In genomic region chr3:69079269-69080159, GRCh38 we compare ENCODE assay signal across 8 cellular contexts. TPM values are rescaled to one million over a fixed set of nuclear protein-coding genes. Genes with fewer than 3 reads are reported as not detected.
DNase-seq lines count a peak whose midpoint lies in the region; ATAC-seq and TF ChIP-seq lines count a peak whose summit lies in the region.

No MANE protein-coding gene starts in this region.

- H3K27me3 Mint-ChIP-seq in CD4-positive, CD25-positive, alpha-beta regulatory T cell = no peaks in the 10 kb centered on the region

- H3K4me1 ChIP-seq in CD4-positive, CD25-positive, alpha-beta regulatory T cell (ENCODE audit: control insufficient read depth, insufficient read depth, low read length, poor library complexity, severe bottlenecking) = peaks cover 74% of the 10 kb centered on the region
- peaks cover 35% of the 10 kb centered on the region for H3K4me1 ChIP-seq in effector memory CD4-positive, alpha-beta T cell (ENCODE audit: control insufficient read depth, insufficient read depth, low read length, poor library complexity, severe bottlenecking)
- peaks cover 60% of the 10 kb centered on the region for H3K4me1 ChIP-seq in mononuclear cell (ENCODE audit: insufficient read depth, low read length)

- DNase-seq in CD4-positive, CD25-positive, alpha-beta regulatory T cell = no peak
- peak; percentile 14 for DNase-seq in RWPE1 (ENCODE audit: low spot score)
- DNase-seq in effector memory CD4-positive, alpha-beta T cell = no peak
- no peak for DNase-seq in NCI-H2171 (lab: John Stamatoyannopoulos, UW)
- no peak for DNase-seq in middle frontal gyrus (ENCODE audit: extremely low spot score, low spot score)

- H3K36me3 ChIP-seq in CD4-positive, CD25-positive, alpha-beta regulatory T cell (ENCODE audit: control insufficient read depth, insufficient read depth, low read length) = peaks cover 14% of the 10 kb centered on the region
- peaks cover 7% of the 10 kb centered on the region for H3K36me3 ChIP-seq in effector memory CD4-positive, alpha-beta T cell (ENCODE audit: control insufficient read depth, insufficient read depth, low read length)

- no peak for ATAC-seq in CD4-positive, CD25-positive, alpha-beta regulatory T cell (ENCODE audit: low read depth in 2 of 2)
- ATAC-seq in GM21423 (IDR thresholded peaks at IDR 0.05; ENCODE audit: unreplicated experiment) (peak; percentile 9), HG03097 (IDR thresholded peaks at IDR 0.05; ENCODE audit: low FRiP score, unreplicated experiment) (no peak)

- peaks cover 3% of the 10 kb centered on the region for H3K36me3 Mint-ChIP-seq in CD4-positive, CD25-positive, alpha-beta regulatory T cell

- no peaks in the 10 kb centered on the region for H3K9me3 Mint-ChIP-seq in CD4-positive, CD25-positive, alpha-beta regulatory T cell

- no peak for TF ChIP-seq CTCF in RWPE1 (conservative IDR thresholded peaks at IDR 0.05; ENCODE audit: low read depth)

- H3K4me1 Mint-ChIP-seq in CD4-positive, CD25-positive, alpha-beta regulatory T cell = peaks cover 42 to 75% (median 54%) of the 10 kb centered on the region in 4 donors

- peak overlapping the region; percentile 99 for H3K4me3 ChIP-seq in CD4-positive, CD25-positive, alpha-beta regulatory T cell (ENCODE audit: low read depth, low read length)
- peak overlapping the region; percentile 93 for H3K4me3 ChIP-seq in effector memory CD4-positive, alpha-beta T cell (ENCODE audit: insufficient read depth, low read depth, low read length, poor library complexity, severe bottlenecking)
- H3K4me3 ChIP-seq in mononuclear cell (ENCODE audit: low read length) = peak overlapping the region; percentile 82

- H3K27ac Mint-ChIP-seq in CD4-positive, CD25-positive, alpha-beta regulatory T cell = peak overlapping the region; percentile 69 to 93 (median 93)

- POLR2A ChIA-PET in RWPE1 (lab: Yijun Ruan, JAX; ENCODE audit: low non-redundant PET) = no interaction called here

- peak overlapping the region; percentile 92 for H3K27ac ChIP-seq in CD4-positive, CD25-positive, alpha-beta regulatory T cell (ENCODE audit: insufficient read depth, low read length, poor library complexity, severe bottlenecking)
- peak overlapping the region; percentile 81 for H3K27ac ChIP-seq in RWPE1
- peak overlapping the region; percentile 76 for H3K27ac ChIP-seq in effector memory CD4-positive, alpha-beta T cell (ENCODE audit: insufficient read depth, low read length, poor library complexity, severe bottlenecking)

- CTCF ChIA-PET in RWPE1 (lab: Yijun Ruan, JAX) = no interaction called here

- no peaks in the 10 kb centered on the region for H3K9me3 ChIP-seq in CD4-positive, CD25-positive, alpha-beta regulatory T cell (ENCODE audit: control insufficient read depth in 2 of 2, low read length in 2 of 2)
- H3K9me3 ChIP-seq in effector memory CD4-positive, alpha-beta T cell (ENCODE audit: control insufficient read depth, low read length) = no peaks in the 10 kb centered on the region
- H3K9me3 ChIP-seq in mononuclear cell (ENCODE audit: low read depth, low read length) = no peaks in the 10 kb centered on the region

- no peaks in the 10 kb centered on the region for H3K27me3 ChIP-seq in CD4-positive, CD25-positive, alpha-beta regulatory T cell (ENCODE audit: control insufficient read depth, insufficient read depth, low read length)
- no peaks in the 10 kb centered on the region for H3K27me3 ChIP-seq in effector memory CD4-positive, alpha-beta T cell (replicated peaks; ENCODE audit: control insufficient read depth, insufficient read depth, low read length, poor library complexity, severe bottlenecking)
- H3K27me3 ChIP-seq in mononuclear cell (ENCODE audit: insufficient read depth, low read length) = no peaks in the 10 kb centered on the region

- peak overlapping the region; percentile 88 to 93 (median 92) for H3K4me3 Mint-ChIP-seq in CD4-positive, CD25-positive, alpha-beta regulatory T cell

RNA-seq across cellular contexts. Expression of gene UBA3, which starts 0.7 kb away (rescaled TPM):
- 62.9 TPM for total RNA-seq in CD4-positive, CD25-positive, alpha-beta regulatory T cell
- polyA plus RNA-seq in CD4-positive, CD25-positive, alpha-beta regulatory T cell = 10 to 100 TPM; 51.9 to 75.5 (median 61.6) TPM
- total RNA-seq in mononuclear cell = 48.8 TPM

RNA-seq across cellular contexts. Expression of gene ARL6IP5, which starts 5.2 kb away (rescaled TPM):
- total RNA-seq in CD4-positive, CD25-positive, alpha-beta regulatory T cell = 117 TPM
- polyA plus RNA-seq in CD4-positive, CD25-positive, alpha-beta regulatory T cell = 100 to 1,000 TPM; 527 to 578 (median 534) TPM
- total RNA-seq in mononuclear cell = 72.2 TPM

RNA-seq across cellular contexts. Expression of gene TMF1, which starts 27.4 kb away (rescaled TPM):
- 71.3 TPM for total RNA-seq in CD4-positive, CD25-positive, alpha-beta regulatory T cell
- polyA plus RNA-seq in CD4-positive, CD25-positive, alpha-beta regulatory T cell = 10 to 100 TPM; 32.9 to 43.5 (median 35.2) TPM
- 81.4 TPM for total RNA-seq in mononuclear cell

RNA-seq across cellular contexts. Expression of gene LMOD3, which starts 42.9 kb away (rescaled TPM):
- not detected for total RNA-seq in CD4-positive, CD25-positive, alpha-beta regulatory T cell
- polyA plus RNA-seq in CD4-positive, CD25-positive, alpha-beta regulatory T cell = under 1 TPM; 0.03 to 0.16 (median 0.06) TPM
- total RNA-seq in mononuclear cell = not detected
